13 cellular contexts compared by ENCODE assay signal in genomic region chr5:418681-419121, GRCh38. TPM values are rescaled to one million over a fixed set of nuclear protein-coding genes. Genes with fewer than 3 reads are reported as not detected.
A peak's percentile ranks its signal among the peaks of the same experiment; 100 is the strongest.
DNase-seq lines count a peak whose midpoint lies in the region; ATAC-seq and TF ChIP-seq lines count a peak whose summit lies in the region.
"Had no signal": no experiment of that assay in that cellular context is flagged by ENCODE, and none has a peak within 500 bp of the region (broad histone marks: within the 10 kb centered on the region; RNA-seq: fewer than 3 reads in every experiment).

No MANE protein-coding gene starts in this region.

- no peak for TF ChIP-seq CTCF in endodermal cell (conservative IDR thresholded peaks at IDR 0.05)
- TF ChIP-seq CTCF in tibial artery (IDR thresholded peaks at IDR 0.05): no peak
- no peak for TF ChIP-seq CTCF in natural killer cell (IDR thresholded peaks at IDR 0.05)

- peak; percentile 45 for DNase-seq in activated effector memory CD4-positive, alpha-beta T cell treated with anti-CD3 and anti-CD28 coated beads, Interleukin-2, amount 50 U/mL, for 16 hours
- no peak for DNase-seq in activated effector memory CD4-positive, alpha-beta T cell treated with Interleukin-2 at 50 U/mL for 16 hours
- DNase-seq in NCI-H2081 treated with DMSO at 0.1 percent for 48 hours (lab: John Stamatoyannopoulos, UW): peak; percentile 80
- DNase-seq in endodermal cell: peak; percentile 34
- DNase-seq in tibial artery: peak; percentile 10 to 57
- DNase-seq in substantia nigra (lab: John Stamatoyannopoulos, UW): no peak
- DNase-seq in left colon: no peak
- DNase-seq in natural killer cell: no peak
- DNase-seq: ACHN; activated naive CD8-positive, alpha-beta T cell treated with anti-CD3 and anti-CD28 coated beads for 36 hours; stimulated activated CD4-positive, alpha-beta T cell treated with anti-CD3 and anti-CD28 coated beads, Interleukin-2, amount 100 ng/mL, for 24 hours had no signal

- peaks cover 4% of the 10 kb centered on the region for H3K4me1 Mint-ChIP-seq in endodermal cell
- H3K4me1 Mint-ChIP-seq in natural killer cell: peaks cover 9 to 23% of the 10 kb centered on the region in 2 donors

- H3K36me3 ChIP-seq in endodermal cell (ENCODE audit: control insufficient read depth, insufficient read depth, low read length) (no peaks in the 10 kb centered on the region), tibial artery (no peaks in the 10 kb centered on the region)

- intact Hi-C loops in tibial artery (cut with DNase I; ENCODE audit: low total_unique reads): no loop called here
- intact Hi-C loops in left colon (cut with DNase I, micrococcal nuclease): no loop called here
- intact Hi-C loops in natural killer cell (cut with micrococcal nuclease): no loop called here

- H3K27ac ChIP-seq in endodermal cell (ENCODE audit: low read depth, low read length) (peak overlapping the region; percentile 80), tibial artery (no peak overlapping the region), substantia nigra (ENCODE audit: low read depth, low read length, poor library complexity, severe bottlenecking) (no peak overlapping the region)
- H3K27ac ChIP-seq: coronary artery had no signal

- WGBS in endodermal cell (ENCODE audit: insufficient coverage in 1 of 2, insufficient read length in 1 of 2), 2 experiments: 90 to 98% methylated on average over 7 to 10 of the region's 10 CpGs

- ATAC-seq in left colon: no peak
- ATAC-seq in natural killer cell: no peak
- ATAC-seq: HepG2 had no signal

- no peak overlapping the region for H3K9ac ChIP-seq in endodermal cell (ENCODE audit: extremely low read depth, low read length, poor library complexity, severe bottlenecking)

- H3K4me1 ChIP-seq in endodermal cell (ENCODE audit: control insufficient read depth, insufficient read depth, low read length): peaks cover 5% of the 10 kb centered on the region
- H3K4me1 ChIP-seq in tibial artery: peaks cover 0 to 15% (median 0%) of the 10 kb centered on the region in 4 donors

- H3K9me3 Mint-ChIP-seq in endodermal cell (no peaks in the 10 kb centered on the region), natural killer cell (no peaks in the 10 kb centered on the region)
- H3K9me3 Mint-ChIP-seq: activated naive CD8-positive, alpha-beta T cell treated with anti-CD3 and anti-CD28 coated beads for 36 hours had no signal

- H3K4me3 ChIP-seq in endodermal cell (ENCODE audit: low read length) (no peak overlapping the region), tibial artery (no peak overlapping the region)
- H3K4me3 ChIP-seq: coronary artery had no signal

- no peak overlapping the region for H3K27ac Mint-ChIP-seq in endodermal cell
- no peak overlapping the region for H3K27ac Mint-ChIP-seq in natural killer cell
- H3K27ac Mint-ChIP-seq: activated naive CD8-positive, alpha-beta T cell treated with anti-CD3 and anti-CD28 coated beads for 36 hours had no signal

- H3K36me3 Mint-ChIP-seq in endodermal cell (ENCODE audit: low read depth) (no peaks in the 10 kb centered on the region), natural killer cell (no peaks in the 10 kb centered on the region)

- H3K27me3 Mint-ChIP-seq in endodermal cell (ENCODE audit: insufficient read depth) (no peaks in the 10 kb centered on the region), natural killer cell (ENCODE audit: low read depth in 2 of 2) (no peaks in the 10 kb centered on the region)
- H3K27me3 Mint-ChIP-seq: activated naive CD8-positive, alpha-beta T cell treated with anti-CD3 and anti-CD28 coated beads for 36 hours had no signal

- no peak overlapping the region for H3K4me3 Mint-ChIP-seq in endodermal cell
- no peak overlapping the region for H3K4me3 Mint-ChIP-seq in natural killer cell
- H3K4me3 Mint-ChIP-seq: activated naive CD8-positive, alpha-beta T cell treated with anti-CD3 and anti-CD28 coated beads for 36 hours had no signal

- H3K27me3 ChIP-seq in endodermal cell (ENCODE audit: control insufficient read depth, insufficient read depth, low read length, poor library complexity, severe bottlenecking): no peaks in the 10 kb centered on the region
- H3K27me3 ChIP-seq in tibial artery: peaks cover 0 to 5% of the 10 kb centered on the region in 2 donors

- H3K9me3 ChIP-seq in endodermal cell (ENCODE audit: control insufficient read depth, low read length) (no peaks in the 10 kb centered on the region), tibial artery (no peaks in the 10 kb centered on the region)

RNA-seq across cellular contexts. Expression of gene EXOC3, which starts 24.3 kb away (rescaled TPM):
- total RNA-seq in endodermal cell (10 to 100 TPM; 38.6 to 53.7 TPM), left colon (10 to 100 TPM; 65.2 to 75.1 TPM), natural killer cell (10 to 100 TPM; 89.6 to 99.9 (median 96.3) TPM)
- polyA plus RNA-seq in endodermal cell (2013, experiment 1 of 2): 41.4 TPM
- 38.3 TPM for polyA plus RNA-seq in endodermal cell (2013, experiment 2 of 2)

Comparison
In these comparisons a context has a peak if more than half of its experiments do, and no peak if none do; other contexts are left out.
1. DNase-seq: peak in activated effector memory CD4-positive, alpha-beta T cell treated with anti-CD3 and anti-CD28 coated beads, Interleukin-2, amount 50 U/mL, for 16 hours (single experiment), NCI-H2081 treated with DMSO at 0.1 percent for 48 hours (single experiment), endodermal cell (single experiment) and tibial artery (2 of 2); none in activated effector memory CD4-positive, alpha-beta T cell treated with Interleukin-2 at 50 U/mL for 16 hours (single experiment), substantia nigra (0 of 49), left colon (0 of 2) and natural killer cell (single experiment).